28 cellular contexts compared by ENCODE assay signal in genomic region chr10:130994191-130994590, GRCh38.
"Had no signal": no experiment of that assay in that cellular context is flagged by ENCODE, and none has a peak within 500 bp of the region (broad histone marks: within the 10 kb centered on the region; RNA-seq: fewer than 3 reads in every experiment).

No MANE protein-coding gene starts in this region.

- H3K4me3 ChIP-seq: MG63, Peyer's patch had no signal

- H3K9me3 ChIP-seq: MG63, Peyer's patch had no signal

- H3K27ac ChIP-seq: brain microvascular endothelial cell, Peyer's patch had no signal

- H3K4me1 ChIP-seq: Peyer's patch had no signal

- H3K27me3 ChIP-seq: brain microvascular endothelial cell, MG63, Peyer's patch had no signal

- H3K36me3 ChIP-seq: brain microvascular endothelial cell, MG63, Peyer's patch had no signal

- DNase-seq: activated B cell treated with CpG ODN at 0.5 μM for 24 hours; activated CD4-positive, alpha-beta T cell treated with anti-CD3 and anti-CD28 coated beads for 1 hour; activated CD4-positive, alpha-beta T cell treated with anti-CD3 and anti-CD28 coated beads, Interleukin-2, amount 50 U/mL, for 1 hour; activated CD8-positive, alpha-beta T cell treated with anti-CD3 and anti-CD28 coated beads, Interleukin-2, amount 10 ng/mL, durations not matched to agents 7 days and 5 days; activated effector memory CD4-positive, alpha-beta T cell treated with anti-CD3 and anti-CD28 coated beads, Interleukin-2, amount 50 U/mL, for 16 hours; activated naive CD4-positive, alpha-beta T cell treated with Interleukin-2 at 50 U/mL for 16 hours; activated naive CD8-positive, alpha-beta T cell treated with anti-CD3 and anti-CD28 coated beads, Interleukin-2, amount 50 U/mL, for 24 hours; activated T-cell treated with anti-CD3 and anti-CD28 coated beads, Interleukin-2, amount 50 U/mL, for 4 hours; amniotic stem cell; brain microvascular endothelial cell; cerebellar nuclear complex; MG63; MV-4-11; NCI-H1092 treated with DMSO at 0.1 percent for 48 hours; NCI-H1417 treated with DMSO at 0.1 percent for 48 hours; NCI-H1694; NCI-H2029; NCI-H2107; NCI-H2171 treated with DMSO at 0.1 percent for 48 hours; NCI-H226; NCI-H526; NCI-H774; OCI-M1; Peyer's patch; SIG-M5; T-helper 2 cell; T1000 had no signal

- ATAC-seq: activated CD8-positive, alpha-beta T cell treated with anti-CD3 and anti-CD28 coated beads, Interleukin-2, amount 10 ng/mL, durations not matched to agents 7 days and 5 days; activated naive CD4-positive, alpha-beta T cell treated with anti-CD3 and anti-CD28 coated beads, Interleukin-2, amount 50 U/mL, for 72 hours; activated naive CD8-positive, alpha-beta T cell treated with anti-CD3 and anti-CD28 coated beads, Interleukin-2, amount 50 U/mL, for 24 hours; activated T-cell treated with anti-CD3 and anti-CD28 coated beads, Interleukin-2, amount 50 U/mL, for 4 hours had no signal
